Comparison of ENCODE assay signal across 15 cellular contexts in genomic region chr3:32325957-32326356, GRCh38.
DNase-seq lines count a peak whose midpoint lies in the region; ATAC-seq and TF ChIP-seq lines count a peak whose summit lies in the region.
"Had no signal": no experiment of that assay in that cellular context is flagged by ENCODE, and none has a peak within 500 bp of the region (broad histone marks: within the 10 kb centered on the region; RNA-seq: fewer than 3 reads in every experiment).

No MANE protein-coding gene starts in this region.

- H3K4me1 ChIP-seq in BLaER1 = peaks cover 46% of the 10 kb centered on the region

- no peak for TF ChIP-seq EP300 in Ishikawa (IDR thresholded peaks at IDR 0.05; ENCODE audit: borderline replicate concordance)

- ATAC-seq in left lobe of liver (peak; percentile 62), GM19455 (IDR thresholded peaks at IDR 0.05; ENCODE audit: unreplicated experiment) (no peak)
- ATAC-seq: activated naive CD4-positive, alpha-beta T cell treated with anti-CD3 and anti-CD28 coated beads, Interleukin-2, amount 50 U/mL, for 72 hours; gastroesophageal sphincter; stimulated activated memory B cell treated with anti-CD40 and anti-IgM and Interleukin-4, amounts not matched to agents 10 μg/mL and 1 μg/mL and 100 μg/mL, for 72 hours; T-helper 17 cell had no signal

- TF ChIP-seq RAD21 in Ishikawa (IDR thresholded peaks at IDR 0.05; ENCODE audit: low read depth) = no peak

- peak; percentile 78 for DNase-seq in astrocyte of the hippocampus (ENCODE audit: low read depth, low spot score)
- no peak for DNase-seq in left lobe of liver (ENCODE audit: low spot score)
- no peak for DNase-seq in NCI-H1417 (lab: John Stamatoyannopoulos, UW)
- no peak for DNase-seq in activated CD4-positive, alpha-beta T cell treated with anti-CD3 and anti-CD28 coated beads for 48 hours
- DNase-seq in HPDE6-E6E7 (ENCODE audit: extremely low spot score) = no peak
- DNase-seq: activated CD4-positive, alpha-beta T cell treated with anti-CD3 and anti-CD28 coated beads for 1 hour; NCI-H748 treated with DMSO at 0.1 percent for 48 hours; nucleus accumbens; T-helper 17 cell had no signal

- H3K27me3 ChIP-seq in BLaER1 = no peaks in the 10 kb centered on the region
- H3K27me3 ChIP-seq: gastroesophageal sphincter had no signal

- peak overlapping the region; percentile 65 for H3K4me2 ChIP-seq in BLaER1

- H3K9ac ChIP-seq in BLaER1 = no peak overlapping the region

- no peaks in the 10 kb centered on the region; the same call in 1 of the 2 replicates for H4K20me1 ChIP-seq in BLaER1

- no peak overlapping the region for H3K27ac ChIP-seq in BLaER1
- H3K27ac ChIP-seq: gastroesophageal sphincter had no signal

- H3K4me3 ChIP-seq in BLaER1 = no peak overlapping the region
- H3K4me3 ChIP-seq: gastroesophageal sphincter had no signal

- no peaks in the 10 kb centered on the region for H3K36me3 ChIP-seq in BLaER1
- H3K36me3 ChIP-seq: gastroesophageal sphincter had no signal

- H3K9me3 ChIP-seq in BLaER1 = peaks cover 7% of the 10 kb centered on the region; the same call in 1 of the 2 replicates
- H3K9me3 ChIP-seq: gastroesophageal sphincter had no signal

TF ChIP-seq in Ishikawa, 13 proteins besides CTCF, POLR2A, EP300 and RAD21:
- TF ChIP-seq TAF1 (IDR thresholded peaks at IDR 0.05; ENCODE audit: low read depth) = no peak
- peak; percentile 52 for TF ChIP-seq NFIC (IDR thresholded peaks at IDR 0.05)
